ENCODE assay signal across 8 cellular contexts in the genomic region with DNA sequence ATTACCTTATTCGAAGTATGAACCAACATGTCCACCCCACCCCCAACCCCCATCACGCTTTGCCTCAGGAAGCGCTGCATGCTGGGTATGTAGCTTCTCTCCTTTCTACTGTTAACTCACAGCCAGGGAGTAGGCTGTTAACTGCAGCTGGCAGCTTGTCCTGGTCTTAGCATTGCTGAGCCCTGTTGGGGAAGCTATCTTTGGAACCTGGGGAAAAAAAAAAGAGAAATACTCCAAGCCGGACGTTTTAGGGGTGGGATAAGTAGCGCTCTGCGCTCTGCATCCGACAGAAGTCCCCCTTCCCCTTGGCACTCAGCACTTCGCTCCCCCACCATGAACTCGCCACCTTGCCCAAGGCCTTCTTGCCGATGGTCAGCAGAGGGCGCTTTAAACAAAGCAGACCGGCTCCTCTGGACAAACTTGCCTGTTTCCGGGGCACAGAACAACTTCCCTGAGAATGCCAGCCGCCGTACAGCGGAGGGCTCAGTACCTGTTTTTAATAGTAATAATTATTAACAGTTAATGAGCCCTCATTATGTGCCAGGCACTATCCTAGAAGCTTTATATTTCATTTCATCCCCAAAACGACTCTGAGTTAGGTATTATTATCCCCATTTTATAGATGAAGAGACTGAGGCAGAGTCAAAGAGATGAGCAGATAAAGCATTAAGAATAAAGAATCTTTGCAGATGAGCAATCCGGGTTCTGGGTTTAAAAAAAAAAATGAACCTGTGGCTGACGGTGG. TPM values are rescaled to one million over a fixed set of nuclear protein-coding genes. Genes with fewer than 3 reads are reported as not detected.
DNase-seq lines count a peak whose midpoint lies in the region; ATAC-seq and TF ChIP-seq lines count a peak whose summit lies in the region.

No MANE protein-coding gene starts in this region.

- TF ChIP-seq CTCF in BE2C (IDR thresholded peaks at IDR 0.05; ENCODE audit: low read depth, low read length), result peak; percentile 93
- TF ChIP-seq CTCF in hepatocyte (IDR thresholded peaks at IDR 0.05; ENCODE audit: poor library complexity), result peak; percentile 95
- TF ChIP-seq CTCF in vagina (IDR thresholded peaks at IDR 0.05), result peak; percentile 61 to 88 (median 70)

- H2AFZ ChIP-seq in hepatocyte, result no peak overlapping the region

- peak; percentile 71 for ATAC-seq in GM21529 (IDR thresholded peaks at IDR 0.05; ENCODE audit: unreplicated experiment)

- intact Hi-C loops in vagina (cut with DNase I), result loop anchor here (1.0 kb wide), 1 partner anchor 80 kb away; no protein-coding TSS in a partner anchor

- no peaks in the 10 kb centered on the region; the same call in 1 of the 2 replicates for H3K4me1 ChIP-seq in BE2C
- H3K4me1 ChIP-seq in hepatocyte (ENCODE audit: insufficient read depth), result peaks cover 19% of the 10 kb centered on the region
- peaks cover 10% of the 10 kb centered on the region for H3K4me1 ChIP-seq in rectal smooth muscle tissue (ENCODE audit: control insufficient read depth, insufficient read depth, low read length)
- peaks cover 4% of the 10 kb centered on the region for H3K4me1 ChIP-seq in vagina

- no peak for TF ChIP-seq POLR2A in vagina (IDR thresholded peaks at IDR 0.05)

- H3K9me3 ChIP-seq in BE2C (no peaks in the 10 kb centered on the region), hepatocyte (ENCODE audit: low read depth) (no peaks in the 10 kb centered on the region), vagina (no peaks in the 10 kb centered on the region)

- peak overlapping the region; percentile 38 for H3K4me3 ChIP-seq in BE2C (ENCODE audit: low read depth, low read length)
- no peak overlapping the region for H3K4me3 ChIP-seq in hepatocyte
- H3K4me3 ChIP-seq in rectal smooth muscle tissue (ENCODE audit: low read length), result peak overlapping the region; percentile 37
- H3K4me3 ChIP-seq in vagina, result no peak overlapping the region

- peak overlapping the region; percentile 67 for H3K4me2 ChIP-seq in hepatocyte

- WGBS in hepatocyte (ENCODE audit: low lambda C conversion rate, missing lambda C conversion rate), result 9% methylated on average over 20 of the region's 20 CpGs

- no peaks in the 10 kb centered on the region for H3K79me2 ChIP-seq in hepatocyte

- H3K36me3 ChIP-seq in BE2C (no peaks in the 10 kb centered on the region), hepatocyte (replicated peaks; ENCODE audit: insufficient read depth, low read depth) (no peaks in the 10 kb centered on the region), rectal smooth muscle tissue (ENCODE audit: control insufficient read depth, insufficient read depth, low read length) (no peaks in the 10 kb centered on the region), vagina (no peaks in the 10 kb centered on the region)

- no peaks in the 10 kb centered on the region for H3K9me2 ChIP-seq in hepatocyte (replicated peaks; ENCODE audit: insufficient read depth)

- no peaks in the 10 kb centered on the region for H4K20me1 ChIP-seq in hepatocyte (ENCODE audit: insufficient read depth, poor library complexity, severe bottlenecking)

- DNase-seq in BE2C (peak; percentile 82), NCI-H146 (lab: John Stamatoyannopoulos, UW) (peak; percentile 93), T-helper 1 cell (peak; percentile 42 to 68 (median 60)), amygdala (lab: John Stamatoyannopoulos, UW) (peak in 55 of 56 donors; percentile 20 to 84 (median 58)), hepatocyte (ENCODE audit: low spot score) (peak; percentile 90), vagina (ENCODE audit: extremely low spot score in 2 of 2) (no peak)

- H3K27me3 ChIP-seq in BE2C (no peaks in the 10 kb centered on the region), hepatocyte (no peaks in the 10 kb centered on the region), rectal smooth muscle tissue (ENCODE audit: control insufficient read depth, insufficient read depth, low read length) (no peaks in the 10 kb centered on the region), vagina (no peaks in the 10 kb centered on the region)

- H3K27ac ChIP-seq in hepatocyte (peak overlapping the region; percentile 72), rectal smooth muscle tissue (ENCODE audit: low read depth, low read length) (peak overlapping the region; percentile 58), vagina (no peak overlapping the region)

- H3K9ac ChIP-seq in rectal smooth muscle tissue (ENCODE audit: low read length), result no peak overlapping the region

RNA-seq across cellular contexts. Expression of gene MDFI, which starts 35.2 kb away (rescaled TPM):
- 3.7 TPM for polyA plus RNA-seq in BE2C (2012; ENCODE audit: insufficient read depth, insufficient read length, low read depth)
- total RNA-seq in hepatocyte, result 106 and 115 TPM in 2 replicates
- 28.2 and 45.2 TPM in 2 replicates for polyA plus RNA-seq in hepatocyte
- total RNA-seq in vagina, result 37.3 TPM

RNA-seq across cellular contexts. Expression of gene FOXP4, which starts 56.9 kb away (rescaled TPM):
- polyA plus RNA-seq in BE2C (2012; ENCODE audit: insufficient read depth, insufficient read length, low read depth), result 42.7 TPM
- total RNA-seq in hepatocyte, result 18.0 and 24.3 TPM in 2 replicates
- 79.9 and 87.8 TPM in 2 replicates for polyA plus RNA-seq in hepatocyte
- total RNA-seq in vagina, result 7.4 TPM

Comparison
In these comparisons a context has a peak if more than half of its experiments do, and no peak if none do; other contexts are left out.
1. DNase-seq: peak in BE2C (single experiment), NCI-H146 (single experiment), T-helper 1 cell (5 of 5), amygdala (55 of 56) and hepatocyte (single experiment); none in vagina (0 of 2).
2. H3K4me3 ChIP-seq: peak in BE2C (single experiment) and rectal smooth muscle tissue (single experiment); none in hepatocyte (single experiment) and vagina (0 of 2).
3. Peak in every context shown above with its lines, with median percentiles within 50 percentile points of each other: CTCF ChIP-seq.